ENCODE assay signal across 21 cellular contexts in genomic region chr11:2471048-2471803, GRCh38. TPM values are rescaled to one million over a fixed set of nuclear protein-coding genes. Genes with fewer than 3 reads are reported as not detected.
DNase-seq lines count a peak whose midpoint lies in the region; ATAC-seq and TF ChIP-seq lines count a peak whose summit lies in the region.
"Had no signal": no experiment of that assay in that cellular context is flagged by ENCODE, and none has a peak within 500 bp of the region (broad histone marks: within the 10 kb centered on the region; RNA-seq: fewer than 3 reads in every experiment).

No MANE protein-coding gene starts in this region.

- intact Hi-C loops in lower leg skin (cut with DNase I; ENCODE audit: low total_unique reads): no loop called here
- intact Hi-C loops in posterior vena cava (cut with DNase I): no loop called here

- H3K27me3 Mint-ChIP-seq in activated CD8-positive, alpha-beta memory T cell treated with anti-CD3 and anti-CD28 coated beads, Interleukin-2, amount 10 ng/mL, durations not matched to agents 7 days and 5 days: peaks cover 22% of the 10 kb centered on the region

- no peak for ATAC-seq in activated CD8-positive, alpha-beta memory T cell treated with anti-CD3 and anti-CD28 coated beads, Interleukin-2, amount 10 ng/mL, durations not matched to agents 7 days and 5 days
- no peak for ATAC-seq in SK-N-SH treated with all-trans-retinoic acid at 6 μM for 48 hours

- WGBS in lower leg skin, 2 donors: 78 to 80% methylated on average over 17 of the region's 17 CpGs

- CTCF ChIA-PET in activated CD8-positive, alpha-beta memory T cell treated with anti-CD3 and anti-CD28 coated beads, Interleukin-2, amount 10 ng/mL, durations not matched to agents 7 days and 5 days (lab: Charles Lee): no interaction called here

- DNase-seq in GM03348 (ENCODE audit: low spot score) (peak; percentile 2), lower leg skin (ENCODE audit: low spot score in 2 of 2) (peak; percentile 8 to 77), posterior vena cava (ENCODE audit: low spot score) (peak; percentile 54), SIG-M5 (lab: John Stamatoyannopoulos, UW) (no peak), foreskin fibroblast (no peak)
- peak; percentile 37 for DNase-seq in activated CD8-positive, alpha-beta memory T cell treated with anti-CD3 and anti-CD28 coated beads, Interleukin-2, amount 10 ng/mL, durations not matched to agents 7 days and 5 days
- DNase-seq: DMS 273 treated with DMSO at 0.1 percent for 48 hours; GDM1; NCI-H1105 treated with DMSO at 0.1 percent for 48 hours; NCI-H1694 treated with DMSO at 0.1 percent for 48 hours; NCI-H2107; NCI-H2227 treated with DMSO at 0.1 percent for 48 hours; NCI-H526; NK-92 treated with Interleukin-12 subunit alpha and Interleukin-12 subunit beta, amount 100 ng/mL, for 24 hours; SHP77 treated with DMSO at 0.1 percent for 48 hours had no signal

- no peak for TF ChIP-seq POLR2A in lower leg skin (IDR thresholded peaks at IDR 0.05)

- no peak for TF ChIP-seq CTCF in lower leg skin (IDR thresholded peaks at IDR 0.05)
- no peak for TF ChIP-seq CTCF in foreskin fibroblast (IDR thresholded peaks at IDR 0.05; ENCODE audit: low read depth, low read length)

- no peaks in the 10 kb centered on the region for H3K9me3 Mint-ChIP-seq in activated CD8-positive, alpha-beta memory T cell treated with anti-CD3 and anti-CD28 coated beads, Interleukin-2, amount 10 ng/mL, durations not matched to agents 7 days and 5 days (ENCODE audit: low read depth)

- peaks cover 24% of the 10 kb centered on the region for H3K4me1 Mint-ChIP-seq in activated CD8-positive, alpha-beta memory T cell treated with anti-CD3 and anti-CD28 coated beads, Interleukin-2, amount 10 ng/mL, durations not matched to agents 7 days and 5 days

- no peak overlapping the region for H3K4me3 Mint-ChIP-seq in activated CD8-positive, alpha-beta memory T cell treated with anti-CD3 and anti-CD28 coated beads, Interleukin-2, amount 10 ng/mL, durations not matched to agents 7 days and 5 days
- H3K4me3 Mint-ChIP-seq: CD14-positive monocyte, IgD-negative memory B cell had no signal

- H3K27ac Mint-ChIP-seq in activated CD8-positive, alpha-beta memory T cell treated with anti-CD3 and anti-CD28 coated beads, Interleukin-2, amount 10 ng/mL, durations not matched to agents 7 days and 5 days: no peak overlapping the region
- H3K27ac Mint-ChIP-seq: IgD-negative memory B cell had no signal

- H3K36me3 Mint-ChIP-seq in activated CD8-positive, alpha-beta memory T cell treated with anti-CD3 and anti-CD28 coated beads, Interleukin-2, amount 10 ng/mL, durations not matched to agents 7 days and 5 days: no peaks in the 10 kb centered on the region

- H3K4me3 ChIP-seq in lower leg skin (ENCODE audit: low read depth, poor library complexity, severe bottlenecking) (no peak overlapping the region), foreskin fibroblast (ENCODE audit: low read depth in 1 of 2, low read length in 2 of 2) (no peak overlapping the region)

TF ChIP-seq in SK-N-SH treated with all-trans-retinoic acid at 6 μM for 48 hours, 23 proteins besides CTCF, POLR2A, EP300 and RAD21:
- TF ChIP-seq PPARA (CRISPR knock-in tag; IDR thresholded peaks at IDR 0.05; ENCODE audit: borderline replicate concordance): no peak
- no peak for TF ChIP-seq ESRRG (CRISPR knock-in tag; IDR thresholded peaks at IDR 0.05)
- TF ChIP-seq, protein P1, sequence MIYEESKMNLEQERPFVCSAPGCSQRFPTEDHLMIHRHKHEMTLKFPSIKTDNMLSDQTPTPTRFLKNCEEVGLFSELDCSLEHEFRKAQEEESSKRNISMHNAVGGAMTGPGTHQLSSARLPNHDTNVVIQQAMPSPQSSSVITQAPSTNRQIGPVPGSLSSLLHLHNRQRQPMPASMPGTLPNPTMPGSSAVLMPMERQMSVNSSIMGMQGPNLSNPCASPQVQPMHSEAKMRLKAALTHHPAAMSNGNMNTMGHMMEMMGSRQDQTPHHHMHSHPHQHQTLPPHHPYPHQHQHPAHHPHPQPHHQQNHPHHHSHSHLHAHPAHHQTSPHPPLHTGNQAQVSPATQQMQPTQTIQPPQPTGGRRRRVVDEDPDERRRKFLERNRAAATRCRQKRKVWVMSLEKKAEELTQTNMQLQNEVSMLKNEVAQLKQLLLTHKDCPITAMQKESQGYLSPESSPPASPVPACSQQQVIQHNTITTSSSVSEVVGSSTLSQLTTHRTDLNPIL (CRISPR knock-in tag; IDR thresholded peaks at IDR 0.05; ENCODE audit: low read depth): no peak
- TF ChIP-seq OSR1 (CRISPR knock-in tag; IDR thresholded peaks at IDR 0.05): no peak
- TF ChIP-seq GLIS3 (CRISPR knock-in tag; IDR thresholded peaks at IDR 0.05): no peak
- no peak for TF ChIP-seq ZNF70 (CRISPR knock-in tag; IDR thresholded peaks at IDR 0.05)
- no peak for TF ChIP-seq ZFP3 (CRISPR knock-in tag; IDR thresholded peaks at IDR 0.05)
- no peak for TF ChIP-seq TSHZ2 (CRISPR knock-in tag; IDR thresholded peaks at IDR 0.05)
- no peak for TF ChIP-seq BACH2 (CRISPR knock-in tag; IDR thresholded peaks at IDR 0.05; ENCODE audit: borderline replicate concordance)
- no peak for TF ChIP-seq ZNF565 (CRISPR knock-in tag; conservative IDR thresholded peaks at IDR 0.05; ENCODE audit: low read depth)
- no peak for TF ChIP-seq ZFP30 (CRISPR knock-in tag; IDR thresholded peaks at IDR 0.05)
- no peak for TF ChIP-seq POU6F1 (CRISPR knock-in tag; IDR thresholded peaks at IDR 0.05; ENCODE audit: borderline replicate concordance, low read depth)
- no peak for TF ChIP-seq CSDC2 (CRISPR knock-in tag; IDR thresholded peaks at IDR 0.05)
- TF ChIP-seq TOX (CRISPR knock-in tag; IDR thresholded peaks at IDR 0.05; ENCODE audit: borderline replicate concordance): no peak

RNA-seq across cellular contexts. Expression of gene KCNQ1, which starts 26.4 kb away (rescaled TPM):
- 1 to 10 TPM; 4.3 to 9.2 TPM for total RNA-seq in activated CD8-positive, alpha-beta memory T cell treated with anti-CD3 and anti-CD28 coated beads, Interleukin-2, amount 10 ng/mL, durations not matched to agents 7 days and 5 days
- total RNA-seq in lower leg skin (1 to 10 TPM in 3 of 4 donors, under 1 TPM in 1; 0.81 to 2.2 (median 1.6) TPM), posterior vena cava (1 to 10 TPM; 4.7 to 7.2 TPM)
- total RNA-seq: A673, LHCN-M2 had no signal

RNA-seq across cellular contexts. Expression of gene TRPM5, which starts 26.9 kb away (rescaled TPM):
- total RNA-seq in activated CD8-positive, alpha-beta memory T cell treated with anti-CD3 and anti-CD28 coated beads, Interleukin-2, amount 10 ng/mL, durations not matched to agents 7 days and 5 days: not detected
- total RNA-seq in lower leg skin (not detected), posterior vena cava (not detected)
- total RNA-seq: A673, LHCN-M2, OCI-LY7 had no signal

Comparison
In these comparisons a context has a peak if more than half of its experiments do, and no peak if none do; other contexts are left out.
1. DNase-seq: peak in GM03348 (single experiment), activated CD8-positive, alpha-beta memory T cell treated with anti-CD3 and anti-CD28 coated beads, Interleukin-2, amount 10 ng/mL, durations not matched to agents 7 days and 5 days (single experiment), lower leg skin (2 of 2) and posterior vena cava (single experiment); none in SIG-M5 (single experiment) and foreskin fibroblast (0 of 2).